Comparison of ENCODE assay signal across 27 cellular contexts in the genomic region with DNA sequence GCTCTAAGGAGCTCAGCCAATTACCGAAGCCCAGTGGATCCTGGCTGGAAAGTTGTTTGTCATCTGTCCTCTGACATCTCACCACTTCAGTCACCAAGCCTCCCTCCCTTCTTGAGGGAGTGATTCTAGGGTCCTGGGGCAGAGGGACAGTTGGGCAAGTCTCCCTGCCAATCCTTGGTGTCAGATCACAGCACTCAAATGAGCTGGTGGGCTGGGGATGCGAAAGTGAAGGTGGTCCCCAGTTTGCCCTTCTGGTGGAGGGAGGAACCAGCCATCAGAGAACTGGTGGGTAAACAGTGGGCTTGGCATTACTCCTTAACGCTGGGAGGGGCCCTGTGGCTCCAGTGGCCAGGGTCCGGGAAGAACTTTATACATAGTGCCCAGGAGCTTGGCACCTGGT. TPM values are rescaled to one million over a fixed set of nuclear protein-coding genes. Genes with fewer than 3 reads are reported as not detected.
"Had no signal": no experiment of that assay in that cellular context is flagged by ENCODE, and none has a peak within 500 bp of the region (broad histone marks: within the 10 kb centered on the region; RNA-seq: fewer than 3 reads in every experiment).

No MANE protein-coding gene starts in this region.

- H3K27me3 ChIP-seq: ovary, uterus had no signal

- DNase-seq: cerebellar nuclear complex; effector memory CD8-positive, alpha-beta T cell; erythroblast; esophagus squamous epithelium; foreskin melanocyte; glutamatergic neuron; heart right ventricle; hippocampal formation; immature natural killer cell; left lung; mesenchymal stem cell; naive thymus-derived CD4-positive, alpha-beta T cell; ovary; psoas muscle; right cardiac atrium; sigmoid colon; stimulated activated CD4-positive, alpha-beta T cell treated with anti-CD3 and anti-CD28 coated beads, Interleukin-2, amount 100 ng/mL, for 24 hours; stimulated activated CD4-positive, alpha-beta T cell treated with anti-CD3 and anti-CD28 coated beads, Interleukin-4, amount 100 ng/mL, for 4 hours; stimulated activated naive CD8-positive, alpha-beta T cell treated with anti-CD3 and anti-CD28 coated beads, Interleukin-15, Interleukin-2, amounts not matched to agents 100 U/mL and 50 U/mL, for 24 hours; upper lobe of right lung; uterus had no signal

- ATAC-seq: effector memory CD8-positive, alpha-beta T cell; heart right ventricle; left lung; naive thymus-derived CD4-positive, alpha-beta T cell; psoas muscle; right cardiac atrium; stimulated activated memory B cell treated with anti-CD40 and anti-IgM and Interleukin-4, amounts not matched to agents 10 μg/mL and 1 μg/mL and 100 μg/mL, for 72 hours; stimulated activated naive CD8-positive, alpha-beta T cell treated with anti-CD3 and anti-CD28 coated beads, Interleukin-15, Interleukin-2, amounts not matched to agents 100 U/mL and 50 U/mL, for 24 hours; upper lobe of right lung had no signal

- H3K27ac ChIP-seq: esophagus squamous epithelium, heart right ventricle, left lung, ovary, psoas muscle, sigmoid colon, thoracic aorta, tibial nerve, upper lobe of right lung, uterus had no signal

- H3K36me3 ChIP-seq: esophagus squamous epithelium, heart right ventricle, left lung, ovary, sigmoid colon, thoracic aorta, tibial nerve, upper lobe of right lung, uterus had no signal

- H3K9me3 ChIP-seq: esophagus squamous epithelium, heart right ventricle, left lung, ovary, psoas muscle, sigmoid colon, thoracic aorta, tibial nerve, upper lobe of right lung, uterus had no signal

- H3K4me3 ChIP-seq: dorsolateral prefrontal cortex, esophagus squamous epithelium, heart right ventricle, left lung, ovary, psoas muscle, sigmoid colon, thoracic aorta, tibial nerve, upper lobe of right lung, uterus had no signal

RNA-seq across cellular contexts. Expression of gene CALB2, which starts 4.4 kb away (rescaled TPM):
- total RNA-seq: lung microvascular endothelial cell; naive thymus-derived CD4-positive, alpha-beta T cell; renal cortical epithelial cell had no signal
- polyA plus RNA-seq: immature natural killer cell; naive thymus-derived CD4-positive, alpha-beta T cell had no signal
